In the genomic region with DNA sequence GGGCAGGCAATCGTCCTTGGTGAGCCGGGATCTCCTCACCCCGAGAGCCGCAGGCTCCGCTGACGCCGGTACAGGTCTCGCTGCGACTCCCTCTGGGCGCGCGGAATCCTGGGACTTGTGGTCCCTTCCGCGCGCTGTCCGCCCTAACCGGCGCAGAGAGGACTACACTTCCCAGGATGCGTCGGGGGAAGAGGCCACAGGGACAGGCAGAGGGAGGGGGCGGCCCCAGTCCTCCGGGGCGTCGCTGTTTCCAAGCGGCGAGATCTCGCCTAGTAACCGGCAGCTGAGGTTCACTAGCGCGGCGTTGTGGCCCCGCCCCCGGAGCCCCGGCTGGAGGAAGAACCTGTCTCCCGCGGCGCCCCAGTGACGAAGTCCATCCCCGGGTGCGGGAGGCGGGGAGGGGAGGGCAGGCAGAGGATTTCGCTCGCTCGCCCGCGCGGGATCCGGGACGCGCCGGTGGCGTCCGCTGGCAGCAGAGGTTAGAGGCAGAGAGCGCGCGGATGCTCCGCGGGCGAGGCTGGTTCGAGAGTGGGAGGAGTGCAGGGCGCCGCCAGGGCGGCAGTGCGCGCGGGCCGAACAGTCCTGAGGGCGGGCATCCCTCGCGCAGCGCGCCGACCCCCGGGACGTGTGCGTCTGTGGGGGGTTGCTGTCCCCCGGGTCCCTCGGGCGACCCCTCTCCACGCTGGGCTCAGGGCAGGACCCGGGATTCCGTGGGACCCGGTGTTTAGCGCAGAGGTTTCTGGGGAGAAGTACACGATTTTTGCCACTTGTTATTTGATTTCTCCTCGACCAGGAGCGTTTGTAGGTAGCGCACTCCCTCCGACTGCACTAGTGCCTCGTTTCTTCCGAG, we compare ENCODE assay signal across 1 cellular context.
TF ChIP-seq lines count a peak whose summit lies in the region.

A gene (plus strand): TSS at position 363 of the 850 bp plus-strand sequence. CDS start 1,400 bp downstream, outside the sequence.

TF ChIP-seq in GM23338, 12 proteins besides CTCF, POLR2A, EP300 and RAD21 (continued from another document):
- TF ChIP-seq, protein P1, sequence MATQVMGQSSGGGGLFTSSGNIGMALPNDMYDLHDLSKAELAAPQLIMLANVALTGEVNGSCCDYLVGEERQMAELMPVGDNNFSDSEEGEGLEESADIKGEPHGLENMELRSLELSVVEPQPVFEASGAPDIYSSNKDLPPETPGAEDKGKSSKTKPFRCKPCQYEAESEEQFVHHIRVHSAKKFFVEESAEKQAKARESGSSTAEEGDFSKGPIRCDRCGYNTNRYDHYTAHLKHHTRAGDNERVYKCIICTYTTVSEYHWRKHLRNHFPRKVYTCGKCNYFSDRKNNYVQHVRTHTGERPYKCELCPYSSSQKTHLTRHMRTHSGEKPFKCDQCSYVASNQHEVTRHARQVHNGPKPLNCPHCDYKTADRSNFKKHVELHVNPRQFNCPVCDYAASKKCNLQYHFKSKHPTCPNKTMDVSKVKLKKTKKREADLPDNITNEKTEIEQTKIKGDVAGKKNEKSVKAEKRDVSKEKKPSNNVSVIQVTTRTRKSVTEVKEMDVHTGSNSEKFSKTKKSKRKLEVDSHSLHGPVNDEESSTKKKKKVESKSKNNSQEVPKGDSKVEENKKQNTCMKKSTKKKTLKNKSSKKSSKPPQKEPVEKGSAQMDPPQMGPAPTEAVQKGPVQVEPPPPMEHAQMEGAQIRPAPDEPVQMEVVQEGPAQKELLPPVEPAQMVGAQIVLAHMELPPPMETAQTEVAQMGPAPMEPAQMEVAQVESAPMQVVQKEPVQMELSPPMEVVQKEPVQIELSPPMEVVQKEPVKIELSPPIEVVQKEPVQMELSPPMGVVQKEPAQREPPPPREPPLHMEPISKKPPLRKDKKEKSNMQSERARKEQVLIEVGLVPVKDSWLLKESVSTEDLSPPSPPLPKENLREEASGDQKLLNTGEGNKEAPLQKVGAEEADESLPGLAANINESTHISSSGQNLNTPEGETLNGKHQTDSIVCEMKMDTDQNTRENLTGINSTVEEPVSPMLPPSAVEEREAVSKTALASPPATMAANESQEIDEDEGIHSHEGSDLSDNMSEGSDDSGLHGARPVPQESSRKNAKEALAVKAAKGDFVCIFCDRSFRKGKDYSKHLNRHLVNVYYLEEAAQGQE (IDR thresholded peaks at IDR 0.05; ENCODE audit: unreplicated experiment): no peak
- TF ChIP-seq, protein P2, sequence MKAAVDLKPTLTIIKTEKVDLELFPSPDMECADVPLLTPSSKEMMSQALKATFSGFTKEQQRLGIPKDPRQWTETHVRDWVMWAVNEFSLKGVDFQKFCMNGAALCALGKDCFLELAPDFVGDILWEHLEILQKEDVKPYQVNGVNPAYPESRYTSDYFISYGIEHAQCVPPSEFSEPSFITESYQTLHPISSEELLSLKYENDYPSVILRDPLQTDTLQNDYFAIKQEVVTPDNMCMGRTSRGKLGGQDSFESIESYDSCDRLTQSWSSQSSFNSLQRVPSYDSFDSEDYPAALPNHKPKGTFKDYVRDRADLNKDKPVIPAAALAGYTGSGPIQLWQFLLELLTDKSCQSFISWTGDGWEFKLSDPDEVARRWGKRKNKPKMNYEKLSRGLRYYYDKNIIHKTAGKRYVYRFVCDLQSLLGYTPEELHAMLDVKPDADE (IDR thresholded peaks at IDR 0.05): peak; percentile 92
- no peak for TF ChIP-seq NANOG (IDR thresholded peaks at IDR 0.05; ENCODE audit: borderline replicate concordance)
- TF ChIP-seq, protein P3, sequence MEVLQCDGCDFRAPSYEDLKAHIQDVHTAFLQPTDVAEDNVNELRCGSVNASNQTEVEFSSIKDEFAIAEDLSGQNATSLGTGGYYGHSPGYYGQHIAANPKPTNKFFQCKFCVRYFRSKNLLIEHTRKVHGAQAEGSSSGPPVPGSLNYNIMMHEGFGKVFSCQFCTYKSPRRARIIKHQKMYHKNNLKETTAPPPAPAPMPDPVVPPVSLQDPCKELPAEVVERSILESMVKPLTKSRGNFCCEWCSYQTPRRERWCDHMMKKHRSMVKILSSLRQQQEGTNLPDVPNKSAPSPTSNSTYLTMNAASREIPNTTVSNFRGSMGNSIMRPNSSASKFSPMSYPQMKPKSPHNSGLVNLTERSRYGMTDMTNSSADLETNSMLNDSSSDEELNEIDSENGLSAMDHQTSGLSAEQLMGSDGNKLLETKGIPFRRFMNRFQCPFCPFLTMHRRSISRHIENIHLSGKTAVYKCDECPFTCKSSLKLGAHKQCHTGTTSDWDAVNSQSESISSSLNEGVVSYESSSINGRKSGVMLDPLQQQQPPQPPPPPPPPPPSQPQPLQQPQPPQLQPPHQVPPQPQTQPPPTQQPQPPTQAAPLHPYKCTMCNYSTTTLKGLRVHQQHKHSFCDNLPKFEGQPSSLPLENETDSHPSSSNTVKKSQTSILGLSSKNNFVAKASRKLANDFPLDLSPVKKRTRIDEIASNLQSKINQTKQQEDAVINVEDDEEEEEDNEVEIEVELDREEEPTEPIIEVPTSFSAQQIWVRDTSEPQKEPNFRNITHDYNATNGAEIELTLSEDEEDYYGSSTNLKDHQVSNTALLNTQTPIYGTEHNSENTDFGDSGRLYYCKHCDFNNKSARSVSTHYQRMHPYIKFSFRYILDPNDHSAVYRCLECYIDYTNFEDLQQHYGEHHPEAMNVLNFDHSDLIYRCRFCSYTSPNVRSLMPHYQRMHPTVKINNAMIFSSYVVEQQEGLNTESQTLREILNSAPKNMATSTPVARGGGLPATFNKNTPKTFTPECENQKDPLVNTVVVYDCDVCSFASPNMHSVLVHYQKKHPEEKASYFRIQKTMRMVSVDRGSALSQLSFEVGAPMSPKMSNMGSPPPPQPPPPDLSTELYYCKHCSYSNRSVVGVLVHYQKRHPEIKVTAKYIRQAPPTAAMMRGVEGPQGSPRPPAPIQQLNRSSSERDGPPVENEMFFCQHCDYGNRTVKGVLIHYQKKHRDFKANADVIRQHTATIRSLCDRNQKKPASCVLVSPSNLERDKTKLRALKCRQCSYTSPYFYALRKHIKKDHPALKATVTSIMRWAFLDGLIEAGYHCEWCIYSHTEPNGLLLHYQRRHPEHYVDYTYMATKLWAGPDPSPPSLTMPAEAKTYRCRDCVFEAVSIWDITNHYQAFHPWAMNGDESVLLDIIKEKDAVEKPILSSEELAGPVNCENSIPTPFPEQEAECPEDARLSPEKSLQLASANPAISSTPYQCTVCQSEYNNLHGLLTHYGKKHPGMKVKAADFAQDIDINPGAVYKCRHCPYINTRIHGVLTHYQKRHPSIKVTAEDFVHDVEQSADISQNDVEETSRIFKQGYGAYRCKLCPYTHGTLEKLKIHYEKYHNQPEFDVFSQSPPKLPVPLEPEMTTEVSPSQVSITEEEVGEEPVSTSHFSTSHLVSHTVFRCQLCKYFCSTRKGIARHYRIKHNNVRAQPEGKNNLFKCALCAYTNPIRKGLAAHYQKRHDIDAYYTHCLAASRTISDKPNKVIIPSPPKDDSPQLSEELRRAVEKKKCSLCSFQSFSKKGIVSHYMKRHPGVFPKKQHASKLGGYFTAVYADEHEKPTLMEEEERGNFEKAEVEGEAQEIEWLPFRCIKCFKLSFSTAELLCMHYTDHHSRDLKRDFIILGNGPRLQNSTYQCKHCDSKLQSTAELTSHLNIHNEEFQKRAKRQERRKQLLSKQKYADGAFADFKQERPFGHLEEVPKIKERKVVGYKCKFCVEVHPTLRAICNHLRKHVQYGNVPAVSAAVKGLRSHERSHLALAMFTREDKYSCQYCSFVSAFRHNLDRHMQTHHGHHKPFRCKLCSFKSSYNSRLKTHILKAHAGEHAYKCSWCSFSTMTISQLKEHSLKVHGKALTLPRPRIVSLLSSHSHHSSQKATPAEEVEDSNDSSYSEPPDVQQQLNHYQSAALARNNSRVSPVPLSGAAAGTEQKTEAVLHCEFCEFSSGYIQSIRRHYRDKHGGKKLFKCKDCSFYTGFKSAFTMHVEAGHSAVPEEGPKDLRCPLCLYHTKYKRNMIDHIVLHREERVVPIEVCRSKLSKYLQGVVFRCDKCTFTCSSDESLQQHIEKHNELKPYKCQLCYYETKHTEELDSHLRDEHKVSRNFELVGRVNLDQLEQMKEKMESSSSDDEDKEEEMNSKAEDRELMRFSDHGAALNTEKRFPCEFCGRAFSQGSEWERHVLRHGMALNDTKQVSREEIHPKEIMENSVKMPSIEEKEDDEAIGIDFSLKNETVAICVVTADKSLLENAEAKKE (CRISPR knock-in tag; IDR thresholded peaks at IDR 0.05): no peak
- TF ChIP-seq POLR2AphosphoS5 (IDR thresholded peaks at IDR 0.05; ENCODE audit: low read depth): peak; percentile 89
